20 cellular contexts compared by ENCODE assay signal in the genomic region with DNA sequence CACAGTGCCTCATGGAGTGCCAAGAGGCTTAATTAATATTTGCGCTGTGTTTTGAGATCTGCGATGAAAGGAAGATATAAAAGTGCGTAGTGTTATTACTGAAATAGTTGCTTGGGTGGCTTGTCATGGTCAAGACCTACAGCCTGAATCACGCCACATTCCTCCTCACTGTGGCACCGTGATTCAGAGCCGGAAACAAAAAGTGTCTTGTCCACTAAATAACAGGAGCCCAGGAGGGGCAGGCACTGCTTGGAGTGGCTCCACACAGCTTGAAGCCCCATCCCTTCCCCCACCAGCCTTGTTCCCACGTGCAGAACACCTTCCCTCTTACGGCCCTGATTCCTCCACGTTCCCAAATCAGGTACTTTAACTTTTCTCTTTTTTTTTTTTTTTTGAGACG. TPM values are rescaled to one million over a fixed set of nuclear protein-coding genes. Genes with fewer than 3 reads are reported as not detected.
"Had no signal": no experiment of that assay in that cellular context is flagged by ENCODE, and none has a peak within 500 bp of the region (broad histone marks: within the 10 kb centered on the region; RNA-seq: fewer than 3 reads in every experiment).

No MANE protein-coding gene starts in this region.

- H3K27ac ChIP-seq: esophagus muscularis mucosa, hepatocyte had no signal

- H3K36me3 ChIP-seq: esophagus muscularis mucosa had no signal

- H3K9me3 ChIP-seq: esophagus muscularis mucosa had no signal

- H3K36me3 Mint-ChIP-seq: activated naive CD4-positive, alpha-beta T cell treated with anti-CD3 and anti-CD28 coated beads, Interleukin-2, amount 10 ng/mL, durations not matched to agents 7 days and 5 days; type B pancreatic cell had no signal

- H3K4me3 ChIP-seq: esophagus muscularis mucosa, hepatocyte had no signal

- DNase-seq: activated CD4-positive, alpha-beta T cell treated with anti-CD3 and anti-CD28 coated beads, Interleukin-2, amount 50 U/mL, for 48 hours; activated naive CD4-positive, alpha-beta T cell treated with anti-CD3 and anti-CD28 coated beads, Interleukin-2, amount 10 ng/mL, durations not matched to agents 7 days and 5 days; activated T-cell treated with anti-CD3 and anti-CD28 coated beads, Interleukin-2, amount 50 U/mL, for 1 hour; caudate nucleus; stimulated activated naive CD8-positive, alpha-beta T cell treated with anti-CD3 and anti-CD28 coated beads, Interleukin-15, Interleukin-2, amounts not matched to agents 100 U/mL and 50 U/mL, for 24 hours; SW 1271 had no signal

- H3K4me3 Mint-ChIP-seq: activated naive CD4-positive, alpha-beta T cell treated with anti-CD3 and anti-CD28 coated beads, Interleukin-2, amount 10 ng/mL, durations not matched to agents 7 days and 5 days; nephron; T-helper 2 cell treated with Interferon-gamma antibody and Interleukin-4, amounts not matched to agents 5 μg/mL and 100 μg/mL, for 36 hours; type B pancreatic cell had no signal

- ATAC-seq: activated CD4-positive, CD25-positive, alpha-beta regulatory T cell treated with anti-CD3 and anti-CD28 coated beads, Interleukin-2, amount 50 U/mL, for 24 hours; sciatic nerve; stimulated activated naive CD8-positive, alpha-beta T cell treated with anti-CD3 and anti-CD28 coated beads, Interleukin-15, Interleukin-2, amounts not matched to agents 100 U/mL and 50 U/mL, for 24 hours had no signal

- FAIRE-seq: colon, endometrium had no signal

- H3K4me1 Mint-ChIP-seq: activated naive CD4-positive, alpha-beta T cell treated with anti-CD3 and anti-CD28 coated beads, Interleukin-2, amount 10 ng/mL, durations not matched to agents 7 days and 5 days had no signal

- H3K9me3 Mint-ChIP-seq: activated naive CD4-positive, alpha-beta T cell treated with anti-CD3 and anti-CD28 coated beads, Interleukin-2, amount 10 ng/mL, durations not matched to agents 7 days and 5 days; activated T-helper 2 cell treated with anti-CD3 and anti-CD28 coated beads, Interferon-gamma antibody, Interleukin-2, Interleukin-4, amounts not matched to agents 10 μg/mL and 5 μg/mL and 100 μg/mL, durations not matched to agents 14 hours and 24 hours and 36 hours; nephron; T-helper 2 cell treated with Interferon-gamma antibody and Interleukin-4, amounts not matched to agents 5 μg/mL and 100 μg/mL, for 36 hours; type B pancreatic cell had no signal

- H3K27ac Mint-ChIP-seq: activated naive CD4-positive, alpha-beta T cell treated with anti-CD3 and anti-CD28 coated beads, Interleukin-2, amount 10 ng/mL, durations not matched to agents 7 days and 5 days; activated T-helper 2 cell treated with anti-CD3 and anti-CD28 coated beads, Interferon-gamma antibody, Interleukin-2, Interleukin-4, amounts not matched to agents 10 μg/mL and 5 μg/mL and 100 μg/mL, durations not matched to agents 14 hours and 24 hours and 36 hours; nephron; T-helper 2 cell treated with Interferon-gamma antibody and Interleukin-4, amounts not matched to agents 5 μg/mL and 100 μg/mL, for 36 hours; type B pancreatic cell had no signal

RNA-seq across cellular contexts. Expression of a gene that starts 1.2 kb away (rescaled TPM):
- total RNA-seq: activated T-helper 2 cell treated with anti-CD3 and anti-CD28 coated beads, Interferon-gamma antibody, Interleukin-2, Interleukin-4, amounts not matched to agents 10 μg/mL and 5 μg/mL and 100 μg/mL, durations not matched to agents 14 hours and 24 hours and 36 hours; glomerular endothelial cell; hepatocyte; kidney epithelial cell had no signal
- polyA plus RNA-seq: hepatocyte had no signal

RNA-seq across cellular contexts. Expression of a gene that starts 19.6 kb away (rescaled TPM):
- total RNA-seq: activated T-helper 2 cell treated with anti-CD3 and anti-CD28 coated beads, Interferon-gamma antibody, Interleukin-2, Interleukin-4, amounts not matched to agents 10 μg/mL and 5 μg/mL and 100 μg/mL, durations not matched to agents 14 hours and 24 hours and 36 hours; esophagus muscularis mucosa; glomerular endothelial cell; kidney epithelial cell; osteocyte; sciatic nerve had no signal

RNA-seq across cellular contexts. Expression of a gene that starts 28.3 kb away (rescaled TPM):
- total RNA-seq: glomerular endothelial cell, mesenteric fat pad, osteocyte had no signal
- polyA plus RNA-seq: hepatocyte had no signal
